ENCODE assay signal across 26 cellular contexts in genomic region chr4:8746523-8747466, GRCh38.
DNase-seq lines count a peak whose midpoint lies in the region; ATAC-seq, FAIRE-seq and TF ChIP-seq lines count a peak whose summit lies in the region.
"Had no signal": no experiment of that assay in that cellular context is flagged by ENCODE, and none has a peak within 500 bp of the region (broad histone marks: within the 10 kb centered on the region; RNA-seq: fewer than 3 reads in every experiment).

No MANE protein-coding gene starts in this region.

- no peak overlapping the region for H3K9ac ChIP-seq in IMR-90 (ENCODE audit: low read depth, low read length)
- H3K9ac ChIP-seq in HepG2 (ENCODE audit: insufficient read depth, low read depth, low read length) = no peak overlapping the region
- H3K9ac ChIP-seq: KMS-11, SK-N-SH had no signal

- H3K79me1 ChIP-seq in IMR-90 (ENCODE audit: low read depth in 1 of 2, low read length in 2 of 2) = no peaks in the 10 kb centered on the region

- no peak overlapping the region for H3K27ac Mint-ChIP-seq in GM23338
- H3K27ac Mint-ChIP-seq: activated CD8-positive, alpha-beta memory T cell treated with anti-CD3 and anti-CD28 coated beads, Interleukin-2, amount 10 ng/mL, durations not matched to agents 7 days and 5 days; activated naive CD4-positive, alpha-beta T cell treated with anti-CD3 and anti-CD28 coated beads, Interleukin-2, amount 50 U/mL, for 72 hours; naive thymus-derived CD8-positive, alpha-beta T cell had no signal

- H4K20me1 ChIP-seq in GM23338 (replicated peaks; ENCODE audit: insufficient read depth) (no peaks in the 10 kb centered on the region), IMR-90 (ENCODE audit: insufficient read depth, low read length) (no peaks in the 10 kb centered on the region), HepG2 (ENCODE audit: insufficient read depth, low read length) (no peaks in the 10 kb centered on the region)

- H2BK5ac ChIP-seq in IMR-90 (ENCODE audit: low read depth, low read length, poor library complexity, severe bottlenecking) = no peak overlapping the region

- H2AK5ac ChIP-seq in IMR-90 (ENCODE audit: low read depth, low read length) = no peak overlapping the region

- H3K9me3 ChIP-seq in IMR-90 (ENCODE audit: control insufficient read depth, insufficient read depth, low read length) (peaks cover 6% of the 10 kb centered on the region), HepG2 (ENCODE audit: low read length) (no peaks in the 10 kb centered on the region)
- H3K9me3 ChIP-seq: Caco-2, left lung, SK-N-SH had no signal

- no peaks in the 10 kb centered on the region for H3K9me2 ChIP-seq in GM23338 (ENCODE audit: insufficient read depth)
- H3K9me2 ChIP-seq: SK-N-SH had no signal

- peaks cover 3% of the 10 kb centered on the region; the same call in 1 of the 3 replicates for H3K36me3 Mint-ChIP-seq in GM23338 (ENCODE audit: low read depth)
- H3K36me3 Mint-ChIP-seq: activated CD8-positive, alpha-beta memory T cell treated with anti-CD3 and anti-CD28 coated beads, Interleukin-2, amount 10 ng/mL, durations not matched to agents 7 days and 5 days; naive thymus-derived CD8-positive, alpha-beta T cell had no signal

- H3K27me3 Mint-ChIP-seq in GM23338 (ENCODE audit: insufficient read depth, low read depth, poor library complexity) = peaks cover 4% of the 10 kb centered on the region
- H3K27me3 Mint-ChIP-seq: activated CD8-positive, alpha-beta memory T cell treated with anti-CD3 and anti-CD28 coated beads, Interleukin-2, amount 10 ng/mL, durations not matched to agents 7 days and 5 days had no signal

- dilution Hi-C loops in IMR-90 (cut with HindIII; ENCODE audit: low sequenced_read_pairs, unreplicated experiment) = no loop called here

- H3K4me3 ChIP-seq in GM23338 (no peak overlapping the region), IMR-90 (ENCODE audit: insufficient read depth, low read depth, low read length) (no peak overlapping the region), HepG2 (replicated peaks in 1 of 3; ENCODE audit: insufficient read depth in 1 of 3, low read depth in 2 of 3, low read length in 3 of 3) (no peak overlapping the region)
- H3K4me3 ChIP-seq: cardiac muscle cell, left lung had no signal

- intact Hi-C loops in IMR-90 (cut with micrococcal nuclease) (no loop called here), HepG2 (cut with micrococcal nuclease; ENCODE audit: unreplicated experiment) (no loop called here), sciatic nerve (cut with DNase I) (no loop called here)

- POLR2A ChIA-PET in IMR-90 (lab: Charles Lee; ENCODE audit: unreplicated experiment) = no interaction called here
- POLR2A ChIA-PET in HepG2 (lab: Yijun Ruan, JAX) = no interaction called here

- in situ Hi-C loops in IMR-90 (cut with MboI; ENCODE audit: low sequenced_read_pairs) = no loop called here
- in situ Hi-C loops in HepG2 (cut with HindIII; ENCODE audit: extremely low pct_ligation_motif_present, low pct_unique_long_range_greater_than_20kb) = no loop called here

- 84% methylated on average over 19 of the region's 23 CpGs; no CpG with 5 or more reads in 1 of the 2 experiments for WGBS in IMR-90 (ENCODE audit: extremely low coverage in 2 of 2, insufficient read length in 1 of 2), 2 experiments
- WGBS in HepG2 (ENCODE audit: low lambda C conversion rate) = 66% methylated on average over 22 of the region's 23 CpGs

- no peak for FAIRE-seq in HepG2 (lab: Jason Lieb, UNC)
- FAIRE-seq: G401.6 had no signal

- H3K27ac ChIP-seq in GM23338 (ENCODE audit: low read depth) = no peak overlapping the region
- H3K27ac ChIP-seq in IMR-90 (ENCODE audit: insufficient read depth, low read length) = no peak overlapping the region
- no peak overlapping the region for H3K27ac ChIP-seq in HepG2 (ENCODE audit: extremely low read length, insufficient read depth, low read length)
- H3K27ac ChIP-seq: C4-2B, cardiac muscle cell, KMS-11, left lung had no signal

- BruUV-seq in IMR-90 (replicated peaks; lab: Mats Ljungman, UMichigan) (no TSS peak), HepG2 (replicated peaks; lab: Mats Ljungman, UMichigan) (no TSS peak)

- H2BK120ac ChIP-seq in IMR-90 (ENCODE audit: low read depth, low read length) = no peak overlapping the region

- TF ChIP-seq CTCF in GM23338 (conservative IDR thresholded peaks at IDR 0.05; ENCODE audit: low read depth in 2 of 2) = no peak
- no peak for TF ChIP-seq CTCF in IMR-90 (conservative IDR thresholded peaks at IDR 0.05; ENCODE audit: low read depth, low read length)
- no peak for TF ChIP-seq CTCF in HepG2 (CRISPR knock-in tag; IDR thresholded peaks at IDR 0.05)

- ATAC-seq in GM23338 = no peak
- no peak for ATAC-seq in IMR-90 (ENCODE audit: low read depth)
- ATAC-seq in HepG2 = no peak
- no peak for ATAC-seq in sciatic nerve
- no peak for ATAC-seq in HG03108 (IDR thresholded peaks at IDR 0.05; ENCODE audit: unreplicated experiment)
- ATAC-seq in GM19035 (IDR thresholded peaks at IDR 0.05; ENCODE audit: unreplicated experiment) = no peak
- ATAC-seq in HG02571 (IDR thresholded peaks at IDR 0.05; ENCODE audit: unreplicated experiment) = no peak
- ATAC-seq: activated CD8-positive, alpha-beta memory T cell treated with anti-CD3 and anti-CD28 coated beads, Interleukin-2, amount 10 ng/mL, durations not matched to agents 7 days and 5 days; activated naive CD4-positive, alpha-beta T cell treated with anti-CD3 and anti-CD28 coated beads, Interleukin-2, amount 50 U/mL, for 72 hours; HCT116; left lung; naive thymus-derived CD8-positive, alpha-beta T cell had no signal

- H3F3A ChIP-seq in GM23338 (replicated peaks; ENCODE audit: low read depth) = 0 out of 2 replicates have a peak, but pooled peaks cover 4% of the 10 kb centered on the region

- H3K14ac ChIP-seq in IMR-90 (replicated peaks; ENCODE audit: low read depth, low read length) = no peak overlapping the region

- H3K36me3 ChIP-seq in GM23338 (ENCODE audit: insufficient read depth) = no peaks in the 10 kb centered on the region
- no peaks in the 10 kb centered on the region for H3K36me3 ChIP-seq in IMR-90 (ENCODE audit: control insufficient read depth, insufficient read depth, low read length)
- no peaks in the 10 kb centered on the region for H3K36me3 ChIP-seq in HepG2 (replicated peaks in 1 of 2; ENCODE audit: control insufficient read depth in 1 of 2, insufficient read depth in 2 of 2, low read length in 2 of 2)
- H3K36me3 ChIP-seq: cardiac muscle cell, left lung had no signal

- no peak for TF ChIP-seq EP300 in HepG2 (IDR thresholded peaks at IDR 0.05; ENCODE audit: low read depth in 2 of 2, low read length in 2 of 2)
- no peak for TF ChIP-seq EP300 in HepG2 (CRISPR knock-in tag; IDR thresholded peaks at IDR 0.05; ENCODE audit: borderline replicate concordance)

- H3K4me3 Mint-ChIP-seq in GM23338 = no peak overlapping the region
- H3K4me3 Mint-ChIP-seq: activated CD8-positive, alpha-beta memory T cell treated with anti-CD3 and anti-CD28 coated beads, Interleukin-2, amount 10 ng/mL, durations not matched to agents 7 days and 5 days; naive thymus-derived CD8-positive, alpha-beta T cell had no signal

- H2AK9ac ChIP-seq in IMR-90 (replicated peaks; ENCODE audit: low read depth, low read length, poor library complexity) = no peak overlapping the region

- TF ChIP-seq POLR2A in IMR-90 (IDR thresholded peaks at IDR 0.05; ENCODE audit: low read depth, low read length) (no peak), HepG2 (IDR thresholded peaks at IDR 0.05; ENCODE audit: insufficient read depth in 1 of 2, low read depth in 2 of 2, low read length in 2 of 2) (no peak)

- H2AFZ ChIP-seq in GM23338 = peak overlapping the region; percentile 83; the same call in 1 of the 2 replicates
- H2AFZ ChIP-seq in IMR-90 (replicated peaks; ENCODE audit: low read length, poor library complexity) = peak overlapping the region; percentile 26
- H2AFZ ChIP-seq in HepG2 (ENCODE audit: low read length) = no peak overlapping the region

- no peak overlapping the region for H2BK15ac ChIP-seq in IMR-90 (ENCODE audit: low read depth, low read length)

- no peak overlapping the region for H3K4me2 ChIP-seq in GM23338
- no peak overlapping the region for H3K4me2 ChIP-seq in IMR-90 (ENCODE audit: low read depth, low read length)
- H3K4me2 ChIP-seq in HepG2 (ENCODE audit: low read depth, low read length) = no peak overlapping the region
- H3K4me2 ChIP-seq: KMS-11, SK-N-SH had no signal

- H3K27me3 ChIP-seq in GM23338 (ENCODE audit: insufficient read depth) (no peaks in the 10 kb centered on the region), IMR-90 (ENCODE audit: control insufficient read depth, insufficient read depth, low read length) (no peaks in the 10 kb centered on the region), HepG2 (ENCODE audit: control insufficient read depth in 1 of 2, insufficient read depth in 2 of 2, low read length in 2 of 2) (peaks cover 0 to 10% of the 10 kb centered on the region in 2 experiments; a peak in 3 of 5 replicates)

- no peak overlapping the region for H3K23ac ChIP-seq in IMR-90 (ENCODE audit: low read depth, low read length)

- CTCF ChIA-PET in IMR-90 (lab: Yijun Ruan, JAX) (no interaction called here), HepG2 (lab: Yijun Ruan, JAX; ENCODE audit: low intra/inter-chr PET ratio, low total read pairs) (no interaction called here)

- no peak overlapping the region for H4K5ac ChIP-seq in IMR-90 (ENCODE audit: low read depth, low read length)

- H3K4me1 ChIP-seq in GM23338 (ENCODE audit: insufficient read depth) = no peaks in the 10 kb centered on the region
- H3K4me1 ChIP-seq in IMR-90 (ENCODE audit: control insufficient read depth, insufficient read depth, low read length) = no peaks in the 10 kb centered on the region
- H3K4me1 ChIP-seq in HepG2 (ENCODE audit: insufficient read depth, low read length) = no peaks in the 10 kb centered on the region
- H3K4me1 ChIP-seq: Caco-2, left lung had no signal

- H3K9me1 ChIP-seq in IMR-90 (ENCODE audit: insufficient read depth, low read length) = no peaks in the 10 kb centered on the region

- H4K91ac ChIP-seq in IMR-90 (ENCODE audit: insufficient read depth, low read depth, low read length) = no peak overlapping the region

- H3K4me1 Mint-ChIP-seq in GM23338 = peaks cover 6% of the 10 kb centered on the region
- H3K4me1 Mint-ChIP-seq: activated CD8-positive, alpha-beta memory T cell treated with anti-CD3 and anti-CD28 coated beads, Interleukin-2, amount 10 ng/mL, durations not matched to agents 7 days and 5 days; naive thymus-derived CD8-positive, alpha-beta T cell had no signal

- no peak overlapping the region for H4K8ac ChIP-seq in IMR-90 (ENCODE audit: low read depth in 2 of 2, low read length in 2 of 2)

- H3K9me3 Mint-ChIP-seq in GM23338 = peaks cover 3% of the 10 kb centered on the region

- H3K79me2 ChIP-seq in GM23338 (replicated peaks; ENCODE audit: insufficient read depth) = no peaks in the 10 kb centered on the region
- no peaks in the 10 kb centered on the region for H3K79me2 ChIP-seq in HepG2 (ENCODE audit: insufficient read depth, low read length)

- DNase-seq in GM23338 (ENCODE audit: low spot score) (no peak), IMR-90 (no peak), HepG2 (ENCODE audit: low spot score) (no peak), sciatic nerve (ENCODE audit: low spot score) (peak; percentile 48)
- DNase-seq: activated CD4-positive, alpha-beta T cell treated with anti-CD3 and anti-CD28 coated beads for 48 hours; activated CD8-positive, alpha-beta memory T cell treated with anti-CD3 and anti-CD28 coated beads, Interleukin-2, amount 10 ng/mL, durations not matched to agents 7 days and 5 days; anterior cingulate cortex; left lung; midbrain; naive thymus-derived CD8-positive, alpha-beta T cell; NCI-H1436 treated with DMSO at 0.1 percent for 48 hours; NCI-H345; NCI-H82; SK-N-SH; stimulated activated CD4-positive, alpha-beta T cell treated with anti-CD3 and anti-CD28 coated beads, Interleukin-2, amount 100 ng/mL, for 48 hours; T-helper 2 cell had no signal

- H3K56ac ChIP-seq in IMR-90 (ENCODE audit: extremely low read depth, insufficient read depth, low read length) = no peak overlapping the region

- H3K4ac ChIP-seq in IMR-90 (ENCODE audit: low read depth, low read length) = no peak overlapping the region

- TF ChIP-seq RAD21 in IMR-90 (IDR thresholded peaks at IDR 0.05; ENCODE audit: low read length) = no peak
- no peak for TF ChIP-seq RAD21 in HepG2 (CRISPR knock-in tag; IDR thresholded peaks at IDR 0.05)

- H3K18ac ChIP-seq in IMR-90 (ENCODE audit: low read depth, low read length) = no peak overlapping the region

- no peak overlapping the region for H2BK20ac ChIP-seq in IMR-90 (ENCODE audit: low read depth, low read length)
